12 cellular contexts compared by ENCODE assay signal in genomic region chr2:180625006-180625844, GRCh38.
DNase-seq lines count a peak whose midpoint lies in the region; ATAC-seq and TF ChIP-seq lines count a peak whose summit lies in the region.
"Had no signal": no experiment of that assay in that cellular context is flagged by ENCODE, and none has a peak within 500 bp of the region (broad histone marks: within the 10 kb centered on the region; RNA-seq: fewer than 3 reads in every experiment).

No MANE protein-coding gene starts in this region.

- intact Hi-C loops in head of caudate nucleus (cut with DNase I): no loop called here

- ATAC-seq in omental fat pad (ENCODE audit: low FRiP score): no peak
- ATAC-seq in GM21786 (IDR thresholded peaks at IDR 0.05; ENCODE audit: unreplicated experiment): no peak
- ATAC-seq: heart left ventricle; stimulated activated effector memory CD8-positive, alpha-beta T cell treated with anti-CD3 and anti-CD28 coated beads, Interleukin-12 subunit alpha, Interleukin-12 subunit beta, amount 100 ng/mL, for 72 hours had no signal

- peak; percentile 80 for DNase-seq in AG08395 (ENCODE audit: low spot score)
- DNase-seq in HT1080 (ENCODE audit: low read depth): peak; percentile 66
- peak; percentile 79 for DNase-seq in astrocyte of the hippocampus (ENCODE audit: low read depth, low spot score)
- DNase-seq in hepatic stellate cell (ENCODE audit: low spot score): peak; percentile 40
- no peak for DNase-seq in omental fat pad (ENCODE audit: low spot score)
- DNase-seq in activated CD8-positive, alpha-beta memory T cell treated with anti-CD3 and anti-CD28 coated beads, Interleukin-2, amount 50 U/mL, for 4 hours: no peak
- no peak for DNase-seq in head of caudate nucleus
- DNase-seq: activated CD8-positive, alpha-beta memory T cell treated with anti-CD3 and anti-CD28 coated beads for 24 hours; dermis blood vessel endothelial cell; heart left ventricle had no signal

- no peak for TF ChIP-seq CTCF in omental fat pad (IDR thresholded peaks at IDR 0.05)

Comparison
In these comparisons a context has a peak if more than half of its experiments do, and no peak if none do; other contexts are left out.
1. DNase-seq: peak in AG08395 (single experiment), HT1080 (single experiment), astrocyte of the hippocampus (single experiment) and hepatic stellate cell (single experiment); none in omental fat pad (single experiment), activated CD8-positive, alpha-beta memory T cell treated with anti-CD3 and anti-CD28 coated beads, Interleukin-2, amount 50 U/mL, for 4 hours (single experiment) and head of caudate nucleus (0 of 42).